8 cellular contexts compared by ENCODE assay signal in the genomic region with DNA sequence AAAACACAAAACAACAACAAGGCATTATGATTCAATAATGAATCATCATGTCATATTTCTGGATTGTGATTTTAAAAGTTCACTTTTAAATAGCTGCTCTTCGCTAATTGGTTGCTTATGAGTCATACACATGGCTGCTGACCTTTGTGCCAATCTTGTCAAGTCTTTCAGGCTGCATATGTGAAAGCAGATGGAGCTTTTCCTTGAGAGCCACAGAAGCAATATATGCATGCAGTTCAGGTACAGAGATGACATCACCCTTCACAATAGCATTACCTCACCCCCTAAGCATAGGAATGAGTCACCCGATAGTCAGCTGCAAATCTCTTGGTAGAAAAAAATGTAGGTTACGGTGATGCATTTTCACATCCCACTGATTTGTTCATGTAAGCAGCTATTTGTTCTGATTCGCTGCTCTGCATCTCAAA. TPM values are rescaled to one million over a fixed set of nuclear protein-coding genes. Genes with fewer than 3 reads are reported as not detected.
DNase-seq lines count a peak whose midpoint lies in the region; ATAC-seq and TF ChIP-seq lines count a peak whose summit lies in the region.

No MANE protein-coding gene starts in this region.

- CTCF ChIA-PET in activated CD4-positive, alpha-beta T cell treated with anti-CD3 and anti-CD28 coated beads, Interleukin-2, amount 10 ng/mL, durations not matched to agents 7 days and 5 days (lab: Charles Lee): interaction anchor here (1.0 kb wide), 1 partner anchor 93 kb away, joined by 3 read pairs; no protein-coding TSS in a partner anchor

- TF ChIP-seq POLR2A in tibial nerve (IDR thresholded peaks at IDR 0.05): no peak

- H3K9me3 ChIP-seq in mucosa of rectum (ENCODE audit: control insufficient read depth in 2 of 2, low read length in 2 of 2) (no peaks in the 10 kb centered on the region), tibial nerve (no peaks in the 10 kb centered on the region)

- H3K9ac ChIP-seq in mucosa of rectum (ENCODE audit: low read depth in 1 of 2, low read length in 2 of 2): peak overlapping the region in 1 of 2 donors; percentile 19

- peaks cover 3% of the 10 kb centered on the region for H3K36me3 Mint-ChIP-seq in activated CD4-positive, alpha-beta T cell treated with anti-CD3 and anti-CD28 coated beads, Interleukin-2, amount 10 ng/mL, durations not matched to agents 7 days and 5 days (ENCODE audit: low read depth)
- no peaks in the 10 kb centered on the region for H3K36me3 Mint-ChIP-seq in endothelial cell (ENCODE audit: low read depth, unreplicated experiment)

- peak; percentile 58 for DNase-seq in Ammon's horn (ENCODE audit: low spot score)
- DNase-seq in NCI-H2227 (lab: John Stamatoyannopoulos, UW; ENCODE audit: unreplicated experiment): peak; percentile 48
- peak; percentile 49 for DNase-seq in activated CD4-positive, alpha-beta T cell treated with anti-CD3 and anti-CD28 coated beads, Interleukin-2, amount 10 ng/mL, durations not matched to agents 7 days and 5 days
- DNase-seq in endothelial cell (ENCODE audit: low spot score): peak; percentile 15
- no peak for DNase-seq in tibial nerve (ENCODE audit: low spot score in 2 of 2)

- H3K27me3 ChIP-seq in mucosa of rectum (ENCODE audit: control insufficient read depth in 2 of 2, insufficient read depth in 2 of 2, low read length in 2 of 2) (no peaks in the 10 kb centered on the region), tibial nerve (no peaks in the 10 kb centered on the region)

- no peak for TF ChIP-seq CTCF in endothelial cell (IDR thresholded peaks at IDR 0.05; ENCODE audit: unreplicated experiment)
- TF ChIP-seq CTCF in tibial nerve (IDR thresholded peaks at IDR 0.05): no peak

- no peak overlapping the region for H3K4me3 Mint-ChIP-seq in activated CD4-positive, alpha-beta T cell treated with anti-CD3 and anti-CD28 coated beads, Interleukin-2, amount 10 ng/mL, durations not matched to agents 7 days and 5 days
- H3K4me3 Mint-ChIP-seq in endothelial cell (ENCODE audit: unreplicated experiment): no peak overlapping the region

- no peaks in the 10 kb centered on the region for H3K36me3 ChIP-seq in mucosa of rectum (ENCODE audit: control insufficient read depth in 2 of 2, insufficient read depth in 2 of 2, low read length in 2 of 2)
- H3K36me3 ChIP-seq in tibial nerve: peaks cover 0 to 4% (median 0%) of the 10 kb centered on the region in 3 donors

- H3K27ac Mint-ChIP-seq in activated CD4-positive, alpha-beta T cell treated with anti-CD3 and anti-CD28 coated beads, Interleukin-2, amount 10 ng/mL, durations not matched to agents 7 days and 5 days: no peak overlapping the region
- H3K27ac Mint-ChIP-seq in endothelial cell (ENCODE audit: unreplicated experiment): peak overlapping the region; percentile 93

- POLR2A ChIA-PET in activated CD4-positive, alpha-beta T cell treated with anti-CD3 and anti-CD28 coated beads, Interleukin-2, amount 10 ng/mL, durations not matched to agents 7 days and 5 days (lab: Charles Lee): interaction anchor here (0.6 to 0.7 kb wide), 2 partner anchors 10 to 69 kb away, joined by 3 read pairs; no protein-coding TSS in a partner anchor

- H3K4me1 ChIP-seq in mucosa of rectum (ENCODE audit: control insufficient read depth in 2 of 2, insufficient read depth in 2 of 2, low read length in 2 of 2) (peaks cover 9 to 11% of the 10 kb centered on the region in 2 donors), tibial nerve (peaks cover 0 to 65% (median 24%) of the 10 kb centered on the region in 4 donors)

- TF ChIP-seq EP300 in tibial nerve (IDR thresholded peaks at IDR 0.05): peak in 1 of 2 donors; percentile 62

- ATAC-seq in GM18868 (IDR thresholded peaks at IDR 0.05; ENCODE audit: unreplicated experiment) (peak; percentile 99), HG03060 (IDR thresholded peaks at IDR 0.05; ENCODE audit: low read depth, unreplicated experiment) (peak; percentile 99)

- H3K4me1 Mint-ChIP-seq in activated CD4-positive, alpha-beta T cell treated with anti-CD3 and anti-CD28 coated beads, Interleukin-2, amount 10 ng/mL, durations not matched to agents 7 days and 5 days: peaks cover 16% of the 10 kb centered on the region
- peaks cover 36% of the 10 kb centered on the region for H3K4me1 Mint-ChIP-seq in endothelial cell (ENCODE audit: unreplicated experiment)

- no peaks in the 10 kb centered on the region for H3K27me3 Mint-ChIP-seq in activated CD4-positive, alpha-beta T cell treated with anti-CD3 and anti-CD28 coated beads, Interleukin-2, amount 10 ng/mL, durations not matched to agents 7 days and 5 days
- H3K27me3 Mint-ChIP-seq in endothelial cell (ENCODE audit: unreplicated experiment): no peaks in the 10 kb centered on the region

- H3K4me3 ChIP-seq in mucosa of rectum (ENCODE audit: low read length in 2 of 2) (peak overlapping the region in 1 of 2 donors; percentile 2), tibial nerve (peak overlapping the region in 1 of 4 donors; percentile 4)

- 29 to 31% methylated on average over 4 of the region's 4 CpGs for WGBS in tibial nerve, 2 donors

- no peaks in the 10 kb centered on the region for H3K9me3 Mint-ChIP-seq in activated CD4-positive, alpha-beta T cell treated with anti-CD3 and anti-CD28 coated beads, Interleukin-2, amount 10 ng/mL, durations not matched to agents 7 days and 5 days
- H3K9me3 Mint-ChIP-seq in endothelial cell (ENCODE audit: unreplicated experiment): no peaks in the 10 kb centered on the region

- peak overlapping the region; percentile 56 to 66 for H3K27ac ChIP-seq in mucosa of rectum (ENCODE audit: low read depth in 2 of 2, low read length in 2 of 2)
- H3K27ac ChIP-seq in tibial nerve: peak overlapping the region in 3 of 4 donors; percentile 17 to 82 (median 66)

RNA-seq across cellular contexts. Expression of a gene that starts 27.2 kb away (rescaled TPM):
- total RNA-seq in activated CD4-positive, alpha-beta T cell treated with anti-CD3 and anti-CD28 coated beads, Interleukin-2, amount 10 ng/mL, durations not matched to agents 7 days and 5 days: 10 to 100 TPM; 20.2 to 26.0 TPM
- total RNA-seq in endothelial cell (ENCODE audit: unreplicated experiment) (17.1 TPM), tibial nerve (10 to 100 TPM; 19.8 to 29.1 (median 25.9) TPM)

Comparison
In these comparisons a context has a peak if more than half of its experiments do, and no peak if none do; other contexts are left out.
1. DNase-seq: peak in Ammon's horn (single experiment), NCI-H2227 (single experiment), activated CD4-positive, alpha-beta T cell treated with anti-CD3 and anti-CD28 coated beads, Interleukin-2, amount 10 ng/mL, durations not matched to agents 7 days and 5 days (single experiment) and endothelial cell (single experiment); none in tibial nerve (0 of 2).